31 cellular contexts compared by ENCODE assay signal in genomic region chr4:76096076-76096475, GRCh38. TPM values are rescaled to one million over a fixed set of nuclear protein-coding genes. Genes with fewer than 3 reads are reported as not detected.
"Had no signal": no experiment of that assay in that cellular context is flagged by ENCODE, and none has a peak within 500 bp of the region (broad histone marks: within the 10 kb centered on the region; RNA-seq: fewer than 3 reads in every experiment).

No MANE protein-coding gene starts in this region.

- H3K4me2 ChIP-seq: smooth muscle cell had no signal

- H3K27ac ChIP-seq: left lung, lower lobe of right lung, pancreas, prostate gland, right lobe of liver, tibial nerve, upper lobe of left lung, vagina had no signal

- H3K36me3 ChIP-seq: left lung, lower lobe of right lung, pancreas, prostate gland, right lobe of liver, tibial nerve, upper lobe of left lung, vagina had no signal

- H3K36me3 Mint-ChIP-seq: immature natural killer cell; naive thymus-derived CD4-positive, alpha-beta T cell; natural killer cell treated with Interleukin-12 subunit alpha and Interleukin-12 subunit beta and Interleukin-15 and Interleukin-18, amount 100 ng/mL, for 72 hours; stimulated activated memory B cell treated with anti-CD40 and anti-IgM and Interleukin-4, amounts not matched to agents 10 μg/mL and 1 μg/mL and 100 μg/mL, for 72 hours had no signal

- ATAC-seq: left colon; left lung; lower lobe of right lung; mucosa of descending colon; naive thymus-derived CD4-positive, alpha-beta T cell; natural killer cell treated with Interleukin-12 subunit alpha and Interleukin-12 subunit beta and Interleukin-15 and Interleukin-18, amount 100 ng/mL, for 72 hours; pancreas; right lobe of liver; stimulated activated memory B cell treated with anti-CD40 and anti-IgM and Interleukin-4, amounts not matched to agents 10 μg/mL and 1 μg/mL and 100 μg/mL, for 72 hours; stimulated activated naive CD8-positive, alpha-beta T cell treated with anti-CD3 and anti-CD28 coated beads, Interleukin-15, amount 100 ng/mL, for 72 hours had no signal

- H3K9me3 Mint-ChIP-seq: immature natural killer cell; naive thymus-derived CD4-positive, alpha-beta T cell; natural killer cell treated with Interleukin-12 subunit alpha and Interleukin-12 subunit beta and Interleukin-15 and Interleukin-18, amount 100 ng/mL, for 72 hours; stimulated activated memory B cell treated with anti-CD40 and anti-IgM and Interleukin-4, amounts not matched to agents 10 μg/mL and 1 μg/mL and 100 μg/mL, for 72 hours; stimulated activated naive CD8-positive, alpha-beta T cell treated with anti-CD3 and anti-CD28 coated beads, Interleukin-15, amount 100 ng/mL, for 72 hours had no signal

- H3K9me3 ChIP-seq: left lung, lower lobe of right lung, mucosa of descending colon, pancreas, prostate gland, right lobe of liver, tibial nerve, upper lobe of left lung, vagina had no signal

- H3K27ac Mint-ChIP-seq: immature natural killer cell; naive thymus-derived CD4-positive, alpha-beta T cell; natural killer cell treated with Interleukin-12 subunit alpha and Interleukin-12 subunit beta and Interleukin-15 and Interleukin-18, amount 100 ng/mL, for 72 hours; stimulated activated memory B cell treated with anti-CD40 and anti-IgM and Interleukin-4, amounts not matched to agents 10 μg/mL and 1 μg/mL and 100 μg/mL, for 72 hours; stimulated activated naive CD8-positive, alpha-beta T cell treated with anti-CD3 and anti-CD28 coated beads, Interleukin-15, amount 100 ng/mL, for 72 hours had no signal

- H3K27me3 ChIP-seq: left lung, pancreas, right lobe of liver, tibial nerve, upper lobe of left lung, vagina had no signal

- H3K4me3 ChIP-seq: left lung, lower lobe of right lung, mucosa of descending colon, pancreas, prostate gland, right lobe of liver, smooth muscle cell, tibial nerve, upper lobe of left lung, vagina had no signal

- H3K27me3 Mint-ChIP-seq: stimulated activated memory B cell treated with anti-CD40 and anti-IgM and Interleukin-4, amounts not matched to agents 10 μg/mL and 1 μg/mL and 100 μg/mL, for 72 hours; stimulated activated naive CD8-positive, alpha-beta T cell treated with anti-CD3 and anti-CD28 coated beads, Interleukin-15, amount 100 ng/mL, for 72 hours had no signal

- H3K4me1 ChIP-seq: left lung, lower lobe of right lung, pancreas, prostate gland, right lobe of liver, upper lobe of left lung, vagina had no signal

- H3K4me1 Mint-ChIP-seq: immature natural killer cell; naive thymus-derived CD4-positive, alpha-beta T cell; stimulated activated naive CD8-positive, alpha-beta T cell treated with anti-CD3 and anti-CD28 coated beads, Interleukin-15, amount 100 ng/mL, for 72 hours had no signal

- H3K4me3 Mint-ChIP-seq: immature natural killer cell; naive thymus-derived CD4-positive, alpha-beta T cell; natural killer cell treated with Interleukin-12 subunit alpha and Interleukin-12 subunit beta and Interleukin-15 and Interleukin-18, amount 100 ng/mL, for 72 hours; stimulated activated memory B cell treated with anti-CD40 and anti-IgM and Interleukin-4, amounts not matched to agents 10 μg/mL and 1 μg/mL and 100 μg/mL, for 72 hours; stimulated activated naive CD8-positive, alpha-beta T cell treated with anti-CD3 and anti-CD28 coated beads, Interleukin-15, amount 100 ng/mL, for 72 hours had no signal

- DNase-seq: hypothalamus; immature natural killer cell; kidney; left colon; left lung; lower lobe of right lung; mesendoderm; midbrain; mucosa of descending colon; naive thymus-derived CD4-positive, alpha-beta T cell; nucleus accumbens; pancreas; posterior cingulate gyrus; retina; right lobe of liver; stimulated activated CD4-positive, alpha-beta T cell treated with anti-CD3 and anti-CD28 coated beads, Interleukin-1b, Interleukin-23, amount 100 ng/mL, for 48 hours; stimulated activated CD4-positive, alpha-beta T cell treated with anti-CD3 and anti-CD28 coated beads, Interleukin-2, amount 100 ng/mL, for 48 hours; stimulated activated CD4-positive, alpha-beta T cell treated with anti-CD3 and anti-CD28 coated beads, Interleukin-4, amount 100 ng/mL, for 4 hours; stimulated activated CD8-positive, alpha-beta memory T cell treated with anti-CD3 and anti-CD28 coated beads, Interleukin-4, amount 100 ng/mL, for 48 hours; stimulated activated naive CD4-positive, alpha-beta T cell treated with Interleukin-2 at 50 U/mL for 16 hours; stimulated activated naive CD8-positive, alpha-beta T cell treated with anti-CD3 and anti-CD28 coated beads, Interleukin-15, amount 100 ng/mL, for 72 hours; substantia nigra; upper lobe of left lung had no signal

RNA-seq across cellular contexts. Expression of gene ART3, which starts 21.6 kb away (rescaled TPM):
- total RNA-seq: kidney; left lung; lower lobe of right lung; myocyte; naive thymus-derived CD4-positive, alpha-beta T cell; right lobe of liver; smooth muscle cell had no signal
- polyA plus RNA-seq: immature natural killer cell; liver; naive thymus-derived CD4-positive, alpha-beta T cell had no signal
